ENCODE assay signal across 24 cellular contexts in the genomic region with DNA sequence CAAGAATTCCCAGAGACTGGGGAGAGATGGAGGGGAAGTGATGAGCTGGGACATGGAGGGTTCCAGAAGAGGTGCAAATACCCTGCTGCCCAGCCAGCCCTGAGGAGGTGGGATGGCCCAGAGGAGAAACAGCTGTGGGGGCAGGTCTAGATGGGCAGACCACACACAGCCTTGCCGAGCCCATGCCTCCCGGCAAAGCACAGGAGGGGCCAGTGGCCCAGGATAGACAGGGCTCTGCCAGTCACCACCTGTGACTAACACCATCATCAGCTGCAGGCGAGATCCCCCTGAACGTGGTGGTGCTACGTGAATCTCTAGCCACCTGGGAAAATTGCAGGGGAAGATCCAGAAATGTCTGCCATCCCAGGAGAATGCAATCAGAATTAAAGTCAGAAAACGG. TPM values are rescaled to one million over a fixed set of nuclear protein-coding genes. Genes with fewer than 3 reads are reported as not detected.
DNase-seq lines count a peak whose midpoint lies in the region; ATAC-seq, FAIRE-seq and TF ChIP-seq lines count a peak whose summit lies in the region.
"Had no signal": no experiment of that assay in that cellular context is flagged by ENCODE, and none has a peak within 500 bp of the region (broad histone marks: within the 10 kb centered on the region; RNA-seq: fewer than 3 reads in every experiment).

No MANE protein-coding gene starts in this region.

- CTCF ChIA-PET in SK-N-SH (lab: Yijun Ruan, JAX) = interaction anchor here (1.2 to 8.1 kb wide), 6 partner anchors 9 to 177 kb away, joined by 3 to 85 read pairs (median 4); no protein-coding TSS in a partner anchor

- no peak overlapping the region for H3K9ac ChIP-seq in SK-N-SH

- no peak for TF ChIP-seq CTCF in SK-N-SH (IDR thresholded peaks at IDR 0.05)
- TF ChIP-seq CTCF in pancreas (IDR thresholded peaks at IDR 0.05) = no peak
- no peak for TF ChIP-seq CTCF in sigmoid colon (IDR thresholded peaks at IDR 0.05)

- DNase-seq in HK-2 (ENCODE audit: unreplicated experiment) (peak; percentile 39), SK-N-SH (peak; percentile 45), right cardiac atrium (no peak), pancreas (no peak), T-helper 2 cell (no peak), sigmoid colon (no peak)
- no peak for DNase-seq in stimulated activated CD4-positive, alpha-beta T cell treated with anti-CD3 and anti-CD28 coated beads, Interleukin-4, amount 100 ng/mL, for 4 hours
- DNase-seq: activated B cell treated with CpG ODN at 0.5 μM for 24 hours; activated CD4-positive, alpha-beta memory T cell treated with anti-CD3 and anti-CD28 coated beads for 36 hours; activated naive CD4-positive, alpha-beta T cell; activated T-cell treated with anti-CD3 and anti-CD28 coated beads, Interleukin-2, amount 50 U/mL, for 1 hour; amniotic stem cell; effector CD8-positive, alpha-beta T cell; HFFc6; KBM-7; NCI-H2081; NCI-H510A had no signal

- TF ChIP-seq POLR2A in sigmoid colon (IDR thresholded peaks at IDR 0.05) = no peak

- no peaks in the 10 kb centered on the region for H3K27me3 ChIP-seq in SK-N-SH (ENCODE audit: insufficient read depth)
- no peaks in the 10 kb centered on the region for H3K27me3 ChIP-seq in right cardiac atrium (ENCODE audit: control insufficient read depth, insufficient read depth)
- H3K27me3 ChIP-seq in pancreas = no peaks in the 10 kb centered on the region
- no peaks in the 10 kb centered on the region for H3K27me3 ChIP-seq in sigmoid colon

- no peak for FAIRE-seq in pancreas (lab: Jason Lieb, UNC)
- FAIRE-seq: islet of Langerhans had no signal

- H3K27ac ChIP-seq in SK-N-SH (ENCODE audit: low read depth in 2 of 2, low read length in 1 of 2) = peak overlapping the region in 1 of 2 experiments; percentile 76; a peak in 2 of 4 replicates
- peak overlapping the region; percentile 65 for H3K27ac ChIP-seq in right cardiac atrium (ENCODE audit: low read length)
- H3K27ac ChIP-seq in pancreas = peak overlapping the region in 3 of 4 donors; percentile 66 to 95 (median 93)
- no peak overlapping the region for H3K27ac ChIP-seq in sigmoid colon

- intact Hi-C loops in right cardiac atrium (cut with DNase I) = no loop called here
- intact Hi-C loops in pancreas (cut with DNase I) = no loop called here
- intact Hi-C loops in sigmoid colon (cut with DNase I) = no loop called here

- no peak overlapping the region for H2AFZ ChIP-seq in SK-N-SH (ENCODE audit: low read depth)

- H4K20me1 ChIP-seq in SK-N-SH (ENCODE audit: insufficient read depth) = no peaks in the 10 kb centered on the region

- WGBS in SK-N-SH (ENCODE audit: low lambda C conversion rate) = 24% methylated on average over 4 of the region's 6 CpGs
- 45% methylated on average over 6 of the region's 6 CpGs for WGBS in right cardiac atrium
- 65 to 68% methylated on average over 6 of the region's 6 CpGs for WGBS in pancreas, 2 donors
- WGBS in sigmoid colon, 2 donors = 84 to 85% methylated on average over 6 of the region's 6 CpGs

- H3F3A ChIP-seq in SK-N-SH (replicated peaks; ENCODE audit: insufficient read depth) = no peaks in the 10 kb centered on the region

- no peaks in the 10 kb centered on the region for H3K79me2 ChIP-seq in SK-N-SH (ENCODE audit: insufficient read depth)

- TF ChIP-seq EP300 in SK-N-SH (IDR thresholded peaks at IDR 0.05; ENCODE audit: borderline replicate concordance in 1 of 2, low read depth in 1 of 2, low read length in 1 of 2) (no peak), sigmoid colon (IDR thresholded peaks at IDR 0.05) (no peak)

- H3K4me1 ChIP-seq in SK-N-SH (ENCODE audit: control insufficient read depth in 1 of 2, insufficient read depth in 2 of 2, low read depth in 1 of 2, low read length in 1 of 2) (peaks cover 0 to 65% of the 10 kb centered on the region in 2 experiments; a peak in 1 of 4 replicates), right cardiac atrium (ENCODE audit: control insufficient read depth, insufficient read depth, low read length) (peaks cover 23% of the 10 kb centered on the region), pancreas (peaks cover 57 to 70% (median 66%) of the 10 kb centered on the region in 3 donors), sigmoid colon (peaks cover 0 to 9% (median 3%) of the 10 kb centered on the region in 4 donors)

- H3K36me3 ChIP-seq in SK-N-SH (replicated peaks in 1 of 2; ENCODE audit: control insufficient read depth in 1 of 2, insufficient read depth in 2 of 2, low read length in 1 of 2) (no peaks in the 10 kb centered on the region), pancreas (no peaks in the 10 kb centered on the region), sigmoid colon (no peaks in the 10 kb centered on the region)

- TF ChIP-seq RAD21 in SK-N-SH (IDR thresholded peaks at IDR 0.05; ENCODE audit: low read length) = no peak

- H3K4me2 ChIP-seq in SK-N-SH = no peak overlapping the region

- POLR2A ChIA-PET in SK-N-SH (lab: Yijun Ruan, JAX) = interaction anchor here (0.5 kb wide), 1 partner anchor 121 kb away, joined by 3 read pairs; no protein-coding TSS in a partner anchor

- H3K4me3 ChIP-seq in SK-N-SH (ENCODE audit: low read depth in 2 of 2, low read length in 1 of 2) (no peak overlapping the region), right cardiac atrium (ENCODE audit: low read length) (no peak overlapping the region), pancreas (no peak overlapping the region), sigmoid colon (no peak overlapping the region)

- H3K9me3 ChIP-seq in SK-N-SH (no peaks in the 10 kb centered on the region), right cardiac atrium (ENCODE audit: control insufficient read depth, low read length) (no peaks in the 10 kb centered on the region), pancreas (no peaks in the 10 kb centered on the region), sigmoid colon (no peaks in the 10 kb centered on the region)

- ATAC-seq in right cardiac atrium (no peak), pancreas (no peak), HG03439 (IDR thresholded peaks at IDR 0.05; ENCODE audit: unreplicated experiment) (no peak)

- no peaks in the 10 kb centered on the region for H3K9me2 ChIP-seq in SK-N-SH

TF ChIP-seq in SK-N-SH, 30 proteins besides CTCF, POLR2A, EP300 and RAD21 (continues in another document):
- TF ChIP-seq SMC3 (IDR thresholded peaks at IDR 0.05; ENCODE audit: low read depth, low read length) = no peak
- TF ChIP-seq POLR2AphosphoS5 (IDR thresholded peaks at IDR 0.05; ENCODE audit: low read depth, low read length) = no peak
- TF ChIP-seq, protein P1, sequence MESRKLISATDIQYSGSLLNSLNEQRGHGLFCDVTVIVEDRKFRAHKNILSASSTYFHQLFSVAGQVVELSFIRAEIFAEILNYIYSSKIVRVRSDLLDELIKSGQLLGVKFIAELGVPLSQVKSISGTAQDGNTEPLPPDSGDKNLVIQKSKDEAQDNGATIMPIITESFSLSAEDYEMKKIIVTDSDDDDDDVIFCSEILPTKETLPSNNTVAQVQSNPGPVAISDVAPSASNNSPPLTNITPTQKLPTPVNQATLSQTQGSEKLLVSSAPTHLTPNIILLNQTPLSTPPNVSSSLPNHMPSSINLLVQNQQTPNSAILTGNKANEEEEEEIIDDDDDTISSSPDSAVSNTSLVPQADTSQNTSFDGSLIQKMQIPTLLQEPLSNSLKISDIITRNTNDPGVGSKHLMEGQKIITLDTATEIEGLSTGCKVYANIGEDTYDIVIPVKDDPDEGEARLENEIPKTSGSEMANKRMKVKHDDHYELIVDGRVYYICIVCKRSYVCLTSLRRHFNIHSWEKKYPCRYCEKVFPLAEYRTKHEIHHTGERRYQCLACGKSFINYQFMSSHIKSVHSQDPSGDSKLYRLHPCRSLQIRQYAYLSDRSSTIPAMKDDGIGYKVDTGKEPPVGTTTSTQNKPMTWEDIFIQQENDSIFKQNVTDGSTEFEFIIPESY (IDR thresholded peaks at IDR 0.05; ENCODE audit: borderline replicate concordance, low read depth) = no peak
- TF ChIP-seq YY1 (IDR thresholded peaks at IDR 0.05; ENCODE audit: low read depth) = no peak

RNA-seq across cellular contexts. Expression of gene SCTR, which starts 39.4 kb away (rescaled TPM):
- not detected in 2 replicates for polyA plus RNA-seq in SK-N-SH (2012; rRNA removed)
- polyA plus RNA-seq in SK-N-SH (2012; cell fraction: cytosol; rRNA removed) = not detected in 2 replicates
- polyA plus RNA-seq in SK-N-SH (2012; cell fraction: nucleus; rRNA removed) = not detected in 2 replicates
- total RNA-seq in right cardiac atrium = under 1 TPM in 2 of 4 donors, not detected in 2; 0.38 to 0.40 TPM
- polyA plus RNA-seq in right cardiac atrium = 0.50 TPM
- total RNA-seq in pancreas = 10 to 100 TPM; 31.9 to 93.8 (median 69.0) TPM
- 1,000 to 10,000 TPM; 1,078 to 1,263 TPM for polyA plus RNA-seq in pancreas
- not detected for total RNA-seq in sigmoid colon
- under 1 TPM in 1 of 3 donors, not detected in 2; 0.16 TPM for polyA plus RNA-seq in sigmoid colon
- total RNA-seq: activated B cell treated with CpG ODN at 0.5 μM for 24 hours; activated CD4-positive, alpha-beta memory T cell treated with anti-CD3 and anti-CD28 coated beads for 36 hours; Daoy; fibroblast of lung; HFFc6; neural crest cell; SK-MEL-5 had no signal
- polyA plus RNA-seq: fibroblast of lung had no signal

RNA-seq across cellular contexts. Expression of gene TMEM37, which starts 53.2 kb away (rescaled TPM):
- 0.13 and 0.25 TPM in 2 replicates for polyA plus RNA-seq in SK-N-SH (2012; rRNA removed)
- polyA plus RNA-seq in SK-N-SH (2012; cell fraction: cytosol; rRNA removed) = 0.13 and 0.17 TPM in 2 replicates
- 0.07 and 0.19 TPM in 2 replicates for polyA plus RNA-seq in SK-N-SH (2012; cell fraction: nucleus; rRNA removed)
- 1 to 10 TPM; 4.7 to 9.6 (median 7.5) TPM for total RNA-seq in right cardiac atrium
- 8.2 TPM for polyA plus RNA-seq in right cardiac atrium
- total RNA-seq in pancreas = 10 to 100 TPM in 4 of 6 donors, 1 to 10 TPM in 2; 5.2 to 11.2 (median 10.2) TPM
- polyA plus RNA-seq in pancreas = 10 to 100 TPM; 10.3 to 25.3 TPM
- total RNA-seq in sigmoid colon = 1 to 10 TPM in 3 of 4 donors, under 1 TPM in 1; 0.55 to 6.1 (median 2.6) TPM
- polyA plus RNA-seq in sigmoid colon = 10 to 100 TPM; 45.0 to 96.9 (median 69.7) TPM
- total RNA-seq: activated CD4-positive, alpha-beta memory T cell treated with anti-CD3 and anti-CD28 coated beads for 36 hours; Daoy; HFFc6; SK-MEL-5; temporal lobe had no signal

RNA-seq across cellular contexts. Expression of gene CFAP221, which starts 59.4 kb away (rescaled TPM):
- polyA plus RNA-seq in SK-N-SH (2012; rRNA removed) (0.12 and 0.15 TPM in 2 replicates), right cardiac atrium (0.63 TPM), pancreas (10 to 100 TPM; 13.6 to 25.3 TPM), sigmoid colon (under 1 TPM in 1 of 3 donors, not detected in 2; 0.07 TPM)
- 0.05 and 0.28 TPM in 2 replicates for polyA plus RNA-seq in SK-N-SH (2012; cell fraction: cytosol; rRNA removed)
- polyA plus RNA-seq in SK-N-SH (2012; cell fraction: nucleus; rRNA removed) = 0.05 and 0.11 TPM in 2 replicates
- total RNA-seq in right cardiac atrium (1 to 10 TPM; 1.5 to 3.7 (median 2.2) TPM), pancreas (10 to 100 TPM; 10.1 to 24.3 (median 14.1) TPM), sigmoid colon (not detected)
- total RNA-seq: activated B cell treated with CpG ODN at 0.5 μM for 24 hours; activated CD4-positive, alpha-beta memory T cell treated with anti-CD3 and anti-CD28 coated beads for 36 hours; fibroblast of lung; HFFc6; SK-MEL-5 had no signal

Comparison
In these comparisons a context has a peak if more than half of its experiments do, and no peak if none do; other contexts are left out.
1. DNase-seq: peak in HK-2 (single experiment) and SK-N-SH (single experiment); none in right cardiac atrium (0 of 3), pancreas (0 of 6), T-helper 2 cell (0 of 5), sigmoid colon (single experiment) and stimulated activated CD4-positive, alpha-beta T cell treated with anti-CD3 and anti-CD28 coated beads, Interleukin-4, amount 100 ng/mL, for 4 hours (0 of 2).
2. H3K27ac ChIP-seq: peak in right cardiac atrium (single experiment) and pancreas (3 of 4); none in sigmoid colon (0 of 4).
3. RNA of gene SCTR, which starts 39.4 kb away (polyA plus RNA-seq): 1,078 to 1,263 TPM in pancreas; 0.50 TPM in right cardiac atrium (single experiment), not detected in SK-N-SH and 0.16 TPM in sigmoid colon; every median in the first group is over 100 times any median in the second.